ENCODE assay signal across 1 cellular context in the genomic region with DNA sequence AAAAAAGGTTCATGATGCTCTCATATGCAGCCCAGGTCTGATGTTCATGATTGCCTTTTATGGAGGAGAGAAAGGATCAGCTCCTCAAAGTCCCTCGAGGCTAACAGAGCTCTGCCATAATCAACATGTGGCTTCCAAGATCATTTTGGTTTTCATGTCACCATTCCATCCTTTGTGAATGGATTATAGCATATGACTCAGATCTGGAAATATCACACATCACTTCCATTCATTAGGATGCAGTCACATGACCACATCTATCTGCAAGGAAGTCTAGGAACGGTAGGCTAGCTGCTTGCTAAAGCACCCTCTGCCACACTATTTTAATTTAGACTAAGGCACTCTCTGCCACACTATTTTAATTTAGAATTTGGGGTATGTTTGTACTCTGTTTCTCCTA.
TF ChIP-seq lines count a peak whose summit lies in the region.

No MANE protein-coding gene starts in this region.

TF ChIP-seq in GM23338, 12 proteins besides CTCF, POLR2A, EP300 and RAD21 (continued from another document):
- TF ChIP-seq ZNF462 (CRISPR knock-in tag; IDR thresholded peaks at IDR 0.05) (no peak), CREB1 (CRISPR knock-in tag; IDR thresholded peaks at IDR 0.05; ENCODE audit: low read depth) (no peak), STAT1 (IDR thresholded peaks at IDR 0.05; ENCODE audit: unreplicated experiment) (no peak), EZH2 (IDR thresholded peaks at IDR 0.05; ENCODE audit: low read depth, unreplicated experiment) (no peak), JUNB (IDR thresholded peaks at IDR 0.05; ENCODE audit: unreplicated experiment) (no peak)
- TF ChIP-seq, protein P1, sequence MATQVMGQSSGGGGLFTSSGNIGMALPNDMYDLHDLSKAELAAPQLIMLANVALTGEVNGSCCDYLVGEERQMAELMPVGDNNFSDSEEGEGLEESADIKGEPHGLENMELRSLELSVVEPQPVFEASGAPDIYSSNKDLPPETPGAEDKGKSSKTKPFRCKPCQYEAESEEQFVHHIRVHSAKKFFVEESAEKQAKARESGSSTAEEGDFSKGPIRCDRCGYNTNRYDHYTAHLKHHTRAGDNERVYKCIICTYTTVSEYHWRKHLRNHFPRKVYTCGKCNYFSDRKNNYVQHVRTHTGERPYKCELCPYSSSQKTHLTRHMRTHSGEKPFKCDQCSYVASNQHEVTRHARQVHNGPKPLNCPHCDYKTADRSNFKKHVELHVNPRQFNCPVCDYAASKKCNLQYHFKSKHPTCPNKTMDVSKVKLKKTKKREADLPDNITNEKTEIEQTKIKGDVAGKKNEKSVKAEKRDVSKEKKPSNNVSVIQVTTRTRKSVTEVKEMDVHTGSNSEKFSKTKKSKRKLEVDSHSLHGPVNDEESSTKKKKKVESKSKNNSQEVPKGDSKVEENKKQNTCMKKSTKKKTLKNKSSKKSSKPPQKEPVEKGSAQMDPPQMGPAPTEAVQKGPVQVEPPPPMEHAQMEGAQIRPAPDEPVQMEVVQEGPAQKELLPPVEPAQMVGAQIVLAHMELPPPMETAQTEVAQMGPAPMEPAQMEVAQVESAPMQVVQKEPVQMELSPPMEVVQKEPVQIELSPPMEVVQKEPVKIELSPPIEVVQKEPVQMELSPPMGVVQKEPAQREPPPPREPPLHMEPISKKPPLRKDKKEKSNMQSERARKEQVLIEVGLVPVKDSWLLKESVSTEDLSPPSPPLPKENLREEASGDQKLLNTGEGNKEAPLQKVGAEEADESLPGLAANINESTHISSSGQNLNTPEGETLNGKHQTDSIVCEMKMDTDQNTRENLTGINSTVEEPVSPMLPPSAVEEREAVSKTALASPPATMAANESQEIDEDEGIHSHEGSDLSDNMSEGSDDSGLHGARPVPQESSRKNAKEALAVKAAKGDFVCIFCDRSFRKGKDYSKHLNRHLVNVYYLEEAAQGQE (IDR thresholded peaks at IDR 0.05; ENCODE audit: unreplicated experiment), result no peak
